ENCODE assay signal across 21 cellular contexts in the genomic region with DNA sequence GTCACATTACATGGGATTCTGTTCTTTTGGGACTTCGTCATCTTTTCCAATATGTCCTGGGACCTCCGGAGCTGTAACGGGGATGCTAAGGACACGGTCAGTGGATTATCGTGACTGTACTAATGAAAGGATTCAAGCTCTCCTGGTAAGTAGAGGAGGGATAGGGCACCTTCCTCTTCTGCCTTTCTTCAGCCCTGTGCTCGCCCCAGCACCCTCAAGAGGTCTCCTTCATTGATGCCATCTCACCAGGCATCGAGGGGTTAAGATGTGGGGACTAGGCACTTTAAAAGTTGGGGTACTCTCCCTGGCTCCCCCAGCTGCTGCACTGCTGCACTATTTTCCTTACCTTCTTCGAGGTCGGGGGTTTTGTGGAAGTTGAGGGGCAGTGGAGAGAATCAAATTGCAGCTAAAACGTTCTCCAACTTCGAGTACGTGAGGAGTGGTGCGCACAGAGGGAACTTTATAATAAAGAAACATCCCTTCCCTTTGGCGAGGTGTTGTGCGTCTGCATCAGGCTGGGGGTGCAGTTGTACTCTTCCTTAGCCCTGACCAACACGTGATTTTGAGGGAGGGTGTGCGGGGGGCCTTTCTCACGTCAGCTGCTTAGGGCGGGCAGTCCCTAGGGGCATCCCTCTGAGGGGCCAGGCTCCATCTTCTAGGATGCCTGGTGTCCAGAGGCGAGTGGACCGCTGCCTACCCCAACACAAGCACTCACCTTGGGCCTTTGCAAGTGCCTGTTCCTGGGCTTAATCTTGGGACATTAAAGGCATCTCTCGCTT.
DNase-seq lines count a peak whose midpoint lies in the region; ATAC-seq, FAIRE-seq and TF ChIP-seq lines count a peak whose summit lies in the region.
"Had no signal": no experiment of that assay in that cellular context is flagged by ENCODE, and none has a peak within 500 bp of the region (broad histone marks: within the 10 kb centered on the region; RNA-seq: fewer than 3 reads in every experiment).

No MANE protein-coding gene starts in this region.

- H3K27ac ChIP-seq in heart left ventricle (peak overlapping the region in 6 of 12 donors; percentile 26 to 67 (median 52)), kidney (ENCODE audit: low read depth in 2 of 2, low read length in 2 of 2) (no peak overlapping the region)
- H3K27ac ChIP-seq: left lung, prostate gland, transverse colon had no signal

- TF ChIP-seq CTCF in heart left ventricle (IDR thresholded peaks at IDR 0.05) (no peak), brain (conservative IDR thresholded peaks at IDR 0.05) (no peak), kidney (IDR thresholded peaks at IDR 0.05; ENCODE audit: borderline replicate concordance, extremely low read depth, insufficient read depth) (no peak), progenitor cell of endocrine pancreas (IDR thresholded peaks at IDR 0.05; ENCODE audit: unreplicated experiment) (no peak)

- no peak overlapping the region for H3K9ac ChIP-seq in kidney (ENCODE audit: low read length in 2 of 2)

- H3K4me3 Mint-ChIP-seq in brain, result peak overlapping the region in 4 of 5 experiments; percentile 75 to 88 (median 82)
- H3K4me3 Mint-ChIP-seq in progenitor cell of endocrine pancreas (ENCODE audit: low read depth), result no peak overlapping the region
- H3K4me3 Mint-ChIP-seq: activated naive CD4-positive, alpha-beta T cell treated with anti-CD3 and anti-CD28 coated beads, Interleukin-2, amount 50 U/mL, for 24 hours; CD8-positive, alpha-beta memory T cell; naive B cell; stimulated activated memory B cell treated with anti-CD40 and anti-IgM and Interleukin-4, amounts not matched to agents 10 μg/mL and 1 μg/mL and 100 μg/mL, for 72 hours had no signal

- no peaks in the 10 kb centered on the region for H3K27me3 ChIP-seq in heart left ventricle
- H3K27me3 ChIP-seq: transverse colon had no signal

- DNase-seq in heart left ventricle, result no peak
- DNase-seq in Right ventricle myocardium inferior (ENCODE audit: missing footprints), result no peak
- DNase-seq in midbrain (lab: John Stamatoyannopoulos, UW), result peak; percentile 19
- no peak for DNase-seq in kidney
- no peak for DNase-seq in amniotic stem cell (lab: John Stamatoyannopoulos, UW)
- DNase-seq in progenitor cell of endocrine pancreas (ENCODE audit: low spot score, unreplicated experiment), result no peak
- DNase-seq in KBM-7, result no peak
- DNase-seq: activated CD4-positive, alpha-beta T cell treated with anti-CD3 and anti-CD28 coated beads, Interleukin-2, amount 50 U/mL, for 48 hours; activated T-cell treated with anti-CD3 and anti-CD28 coated beads, Interleukin-2, amount 50 U/mL, for 48 hours; CD8-positive, alpha-beta memory T cell; central memory CD4-positive, alpha-beta T cell; left lung; naive B cell; NCI-H1436; transverse colon had no signal

- peaks cover 0 to 3% (median 0%) of the 10 kb centered on the region in 12 donors for H3K9me3 ChIP-seq in heart left ventricle
- H3K9me3 ChIP-seq in kidney (ENCODE audit: control insufficient read depth in 1 of 2, low read length in 2 of 2), result no peaks in the 10 kb centered on the region
- H3K9me3 ChIP-seq: left lung, prostate gland, transverse colon had no signal

- peaks cover 59% of the 10 kb centered on the region for H3K4me1 Mint-ChIP-seq in brain
- H3K4me1 Mint-ChIP-seq in progenitor cell of endocrine pancreas (ENCODE audit: low read depth), result peaks cover 12% of the 10 kb centered on the region
- H3K4me1 Mint-ChIP-seq: activated naive CD4-positive, alpha-beta T cell treated with anti-CD3 and anti-CD28 coated beads, Interleukin-2, amount 50 U/mL, for 24 hours; CD8-positive, alpha-beta memory T cell; naive B cell; stimulated activated memory B cell treated with anti-CD40 and anti-IgM and Interleukin-4, amounts not matched to agents 10 μg/mL and 1 μg/mL and 100 μg/mL, for 72 hours had no signal

- H3K27me3 Mint-ChIP-seq in brain, result peaks cover 4% of the 10 kb centered on the region
- H3K27me3 Mint-ChIP-seq in progenitor cell of endocrine pancreas, result peaks cover 26% of the 10 kb centered on the region
- H3K27me3 Mint-ChIP-seq: activated naive CD4-positive, alpha-beta T cell treated with anti-CD3 and anti-CD28 coated beads, Interleukin-2, amount 50 U/mL, for 24 hours; naive B cell; stimulated activated memory B cell treated with anti-CD40 and anti-IgM and Interleukin-4, amounts not matched to agents 10 μg/mL and 1 μg/mL and 100 μg/mL, for 72 hours had no signal

- H3K27ac Mint-ChIP-seq in brain, result peak overlapping the region; percentile 40 to 94 (median 90)
- no peak overlapping the region for H3K27ac Mint-ChIP-seq in progenitor cell of endocrine pancreas
- H3K27ac Mint-ChIP-seq: activated naive CD4-positive, alpha-beta T cell treated with anti-CD3 and anti-CD28 coated beads, Interleukin-2, amount 50 U/mL, for 24 hours; naive B cell; stimulated activated memory B cell treated with anti-CD40 and anti-IgM and Interleukin-4, amounts not matched to agents 10 μg/mL and 1 μg/mL and 100 μg/mL, for 72 hours had no signal

- H3K9me3 Mint-ChIP-seq in brain (peaks cover 0 to 3% (median 0%) of the 10 kb centered on the region in 5 experiments), progenitor cell of endocrine pancreas (ENCODE audit: low read depth) (peaks cover 4% of the 10 kb centered on the region)
- H3K9me3 Mint-ChIP-seq: stimulated activated memory B cell treated with anti-CD40 and anti-IgM and Interleukin-4, amounts not matched to agents 10 μg/mL and 1 μg/mL and 100 μg/mL, for 72 hours had no signal

- ATAC-seq in heart left ventricle (no peak), Right ventricle myocardium inferior (no peak)
- ATAC-seq: left lung had no signal

- in situ Hi-C loops in KBM-7 (cut with MboI; ENCODE audit: low pct_unique_long_range_greater_than_20kb, low sequenced_read_pairs), result no loop called here

- H3K4me1 ChIP-seq in heart left ventricle (peaks cover 0 to 36% (median 5%) of the 10 kb centered on the region in 12 donors), kidney (ENCODE audit: control insufficient read depth in 1 of 2, insufficient read depth in 1 of 2, low read depth in 1 of 2, low read length in 2 of 2) (no peaks in the 10 kb centered on the region)
- H3K4me1 ChIP-seq: left lung, prostate gland, transverse colon had no signal

- no peak for TF ChIP-seq POLR2A in heart left ventricle (IDR thresholded peaks at IDR 0.05)

- H3K36me3 Mint-ChIP-seq in brain, result peaks cover 3% of the 10 kb centered on the region
- no peaks in the 10 kb centered on the region for H3K36me3 Mint-ChIP-seq in progenitor cell of endocrine pancreas (ENCODE audit: insufficient read depth)
- H3K36me3 Mint-ChIP-seq: activated naive CD4-positive, alpha-beta T cell treated with anti-CD3 and anti-CD28 coated beads, Interleukin-2, amount 50 U/mL, for 24 hours; naive B cell; stimulated activated memory B cell treated with anti-CD40 and anti-IgM and Interleukin-4, amounts not matched to agents 10 μg/mL and 1 μg/mL and 100 μg/mL, for 72 hours had no signal

- intact Hi-C loops in heart left ventricle (cut with DNase I), result no loop called here
- intact Hi-C loops in Right ventricle myocardium inferior (cut with DNase I), result no loop called here
- intact Hi-C loops in kidney (cut with DNase I), result no loop called here

- no peak for FAIRE-seq in kidney (lab: Jason Lieb, UNC)
- FAIRE-seq: A204.1, HTR-8/SVneo had no signal

- peak overlapping the region in 9 of 12 donors; percentile 22 to 49 (median 39) for H3K4me3 ChIP-seq in heart left ventricle
- H3K4me3 ChIP-seq in kidney (ENCODE audit: low read length in 2 of 2), result no peak overlapping the region
- H3K4me3 ChIP-seq: left lung, prostate gland, transverse colon had no signal

- H3K36me3 ChIP-seq in heart left ventricle (no peaks in the 10 kb centered on the region), kidney (ENCODE audit: control insufficient read depth in 1 of 2, insufficient read depth in 2 of 2, low read length in 2 of 2) (no peaks in the 10 kb centered on the region)
- H3K36me3 ChIP-seq: left lung, prostate gland, transverse colon had no signal

- 70 to 84% (median 82%) methylated on average over 22 of the region's 22 CpGs for WGBS in heart left ventricle, 4 donors

Comparison
In these comparisons a context has a peak if more than half of its experiments do, and no peak if none do; other contexts are left out.
1. H3K4me3 ChIP-seq: peak in heart left ventricle (9 of 12); none in kidney (0 of 2).